Comparison of ENCODE assay signal across 9 cellular contexts in genomic region chr20:23446505-23446904, GRCh38. TPM values are rescaled to one million over a fixed set of nuclear protein-coding genes. Genes with fewer than 3 reads are reported as not detected.
A peak's percentile ranks its signal among the peaks of the same experiment; 100 is the strongest.
DNase-seq lines count a peak whose midpoint lies in the region; ATAC-seq and TF ChIP-seq lines count a peak whose summit lies in the region.
"Had no signal": no experiment of that assay in that cellular context is flagged by ENCODE, and none has a peak within 500 bp of the region (broad histone marks: within the 10 kb centered on the region; RNA-seq: fewer than 3 reads in every experiment).

No MANE protein-coding gene starts in this region.

- H3K9me3 ChIP-seq in SJSA1 (replicated peaks): no peaks in the 10 kb centered on the region

- H3K27me3 Mint-ChIP-seq in activated T-cell treated with anti-CD3 and anti-CD28 coated beads, Interleukin-2, amount 50 U/mL, for 4 hours (ENCODE audit: low read depth): no peaks in the 10 kb centered on the region
- H3K27me3 Mint-ChIP-seq in neural crest cell (ENCODE audit: low read depth): peaks cover 10% of the 10 kb centered on the region

- H3K27me3 ChIP-seq in HL-60 (ENCODE audit: insufficient read depth, poor library complexity, severe bottlenecking) (no peaks in the 10 kb centered on the region), SJSA1 (replicated peaks) (0 out of 2 replicates have a peak, but pooled peaks cover 3% of the 10 kb centered on the region)

- H3K27ac Mint-ChIP-seq in neural crest cell (ENCODE audit: unreplicated experiment): no peak overlapping the region

- no peaks in the 10 kb centered on the region for H3K9me3 Mint-ChIP-seq in activated T-cell treated with anti-CD3 and anti-CD28 coated beads, Interleukin-2, amount 50 U/mL, for 4 hours
- no peaks in the 10 kb centered on the region for H3K9me3 Mint-ChIP-seq in neural crest cell

- DNase-seq in activated T-cell treated with anti-CD3 and anti-CD28 coated beads, Interleukin-2, amount 50 U/mL, for 48 hours: peak; percentile 60 to 69
- DNase-seq in activated T-cell treated with anti-CD3 and anti-CD28 coated beads, Interleukin-2, amount 50 U/mL, for 4 hours: no peak
- DNase-seq in HL-60 (ENCODE audit: low read depth in 1 of 2, low spot score in 1 of 2) (peak; percentile 6 to 51), SJSA1 (ENCODE audit: low read depth in 1 of 2, low spot score in 2 of 2) (peak; percentile 42 to 56), epithelial cell of proximal tubule (ENCODE audit: low read depth) (peak; percentile 31), neural crest cell (ENCODE audit: low read depth, low spot score) (peak; percentile 72), LoVo (ENCODE audit: low spot score) (no peak), NCI-H187 (lab: John Stamatoyannopoulos, UW) (no peak)

- peaks cover 9% of the 10 kb centered on the region for H3K4me1 ChIP-seq in SJSA1 (replicated peaks)

- no peak overlapping the region for H3K4me3 Mint-ChIP-seq in activated T-cell treated with anti-CD3 and anti-CD28 coated beads, Interleukin-2, amount 50 U/mL, for 4 hours
- no peak overlapping the region for H3K4me3 Mint-ChIP-seq in neural crest cell

- no peaks in the 10 kb centered on the region for H3K36me3 ChIP-seq in SJSA1

- no peak for ATAC-seq in activated T-cell treated with anti-CD3 and anti-CD28 coated beads, Interleukin-2, amount 50 U/mL, for 4 hours

- H3K4me3 ChIP-seq in HL-60 (replicated peaks; ENCODE audit: insufficient read depth, low read length) (no peak overlapping the region), SJSA1 (no peak overlapping the region), epithelial cell of proximal tubule (ENCODE audit: low read depth, low read length) (no peak overlapping the region)

- H3K36me3 Mint-ChIP-seq in activated T-cell treated with anti-CD3 and anti-CD28 coated beads, Interleukin-2, amount 50 U/mL, for 4 hours (ENCODE audit: insufficient read depth): no peaks in the 10 kb centered on the region
- H3K36me3 Mint-ChIP-seq in neural crest cell (ENCODE audit: low read depth): no peaks in the 10 kb centered on the region

- peaks cover 5% of the 10 kb centered on the region for H3K4me1 Mint-ChIP-seq in activated T-cell treated with anti-CD3 and anti-CD28 coated beads, Interleukin-2, amount 50 U/mL, for 4 hours (ENCODE audit: low read depth)
- H3K4me1 Mint-ChIP-seq in neural crest cell: peaks cover 14% of the 10 kb centered on the region

- TF ChIP-seq CTCF in HL-60 (IDR thresholded peaks at IDR 0.05; ENCODE audit: insufficient read depth, low read length) (peak; percentile 45), epithelial cell of proximal tubule (conservative IDR thresholded peaks at IDR 0.05; ENCODE audit: low read depth, low read length) (peak; percentile 70), neural crest cell (conservative IDR thresholded peaks at IDR 0.05) (peak; percentile 59)

- H3K27ac ChIP-seq in HL-60 (replicated peaks) (no peak overlapping the region), SJSA1 (no peak overlapping the region)

RNA-seq across cellular contexts. Expression of gene CST11, which starts 6.2 kb away (rescaled TPM):
- not detected for total RNA-seq in activated T-cell treated with anti-CD3 and anti-CD28 coated beads, Interleukin-2, amount 50 U/mL, for 4 hours
- not detected in 2 replicates for total RNA-seq in SJSA1 (2014; rRNA removed; shearing (Covaris generic))
- total RNA-seq in epithelial cell of proximal tubule (not detected in 2 replicates), neural crest cell (not detected in 2 replicates)
- total RNA-seq: subcutaneous adipose tissue had no signal

RNA-seq across cellular contexts. Expression of gene CSTL1, which starts 7.0 kb away (rescaled TPM):
- not detected for total RNA-seq in activated T-cell treated with anti-CD3 and anti-CD28 coated beads, Interleukin-2, amount 50 U/mL, for 4 hours
- total RNA-seq in SJSA1 (2014; rRNA removed; shearing (Covaris generic)): not detected in 2 replicates
- total RNA-seq in epithelial cell of proximal tubule (not detected in 2 replicates), neural crest cell (not detected in 2 replicates)
- total RNA-seq: subcutaneous adipose tissue had no signal

RNA-seq across cellular contexts. Expression of gene NAPB, which starts 25.2 kb away (rescaled TPM):
- total RNA-seq in activated T-cell treated with anti-CD3 and anti-CD28 coated beads, Interleukin-2, amount 50 U/mL, for 4 hours: 1 to 10 TPM; 2.5 to 5.2 (median 3.5) TPM
- 8.8 and 9.2 TPM in 2 replicates for total RNA-seq in SJSA1 (2014; rRNA removed; shearing (Covaris generic))
- total RNA-seq in epithelial cell of proximal tubule (3.3 and 3.8 TPM in 2 replicates), neural crest cell (14.6 and 14.7 TPM in 2 replicates)

RNA-seq across cellular contexts. Expression of gene CST8, which starts 44.4 kb away (rescaled TPM):
- not detected for total RNA-seq in activated T-cell treated with anti-CD3 and anti-CD28 coated beads, Interleukin-2, amount 50 U/mL, for 4 hours
- not detected in 2 replicates for total RNA-seq in SJSA1 (2014; rRNA removed; shearing (Covaris generic))
- total RNA-seq in epithelial cell of proximal tubule (not detected in 2 replicates), neural crest cell (not detected in 2 replicates)
- total RNA-seq: subcutaneous adipose tissue had no signal

Comparison
In these comparisons a context has a peak if more than half of its experiments do, and no peak if none do; other contexts are left out.
1. DNase-seq: peak in activated T-cell treated with anti-CD3 and anti-CD28 coated beads, Interleukin-2, amount 50 U/mL, for 48 hours (2 of 2), HL-60 (2 of 2), SJSA1 (2 of 2), epithelial cell of proximal tubule (single experiment) and neural crest cell (single experiment); none in activated T-cell treated with anti-CD3 and anti-CD28 coated beads, Interleukin-2, amount 50 U/mL, for 4 hours (single experiment), LoVo (single experiment) and NCI-H187 (0 of 2).
2. Peak in every context shown above with its lines, with median percentiles within 50 percentile points of each other: CTCF ChIP-seq.